ENCODE assay signal across 1 cellular context in the genomic region with DNA sequence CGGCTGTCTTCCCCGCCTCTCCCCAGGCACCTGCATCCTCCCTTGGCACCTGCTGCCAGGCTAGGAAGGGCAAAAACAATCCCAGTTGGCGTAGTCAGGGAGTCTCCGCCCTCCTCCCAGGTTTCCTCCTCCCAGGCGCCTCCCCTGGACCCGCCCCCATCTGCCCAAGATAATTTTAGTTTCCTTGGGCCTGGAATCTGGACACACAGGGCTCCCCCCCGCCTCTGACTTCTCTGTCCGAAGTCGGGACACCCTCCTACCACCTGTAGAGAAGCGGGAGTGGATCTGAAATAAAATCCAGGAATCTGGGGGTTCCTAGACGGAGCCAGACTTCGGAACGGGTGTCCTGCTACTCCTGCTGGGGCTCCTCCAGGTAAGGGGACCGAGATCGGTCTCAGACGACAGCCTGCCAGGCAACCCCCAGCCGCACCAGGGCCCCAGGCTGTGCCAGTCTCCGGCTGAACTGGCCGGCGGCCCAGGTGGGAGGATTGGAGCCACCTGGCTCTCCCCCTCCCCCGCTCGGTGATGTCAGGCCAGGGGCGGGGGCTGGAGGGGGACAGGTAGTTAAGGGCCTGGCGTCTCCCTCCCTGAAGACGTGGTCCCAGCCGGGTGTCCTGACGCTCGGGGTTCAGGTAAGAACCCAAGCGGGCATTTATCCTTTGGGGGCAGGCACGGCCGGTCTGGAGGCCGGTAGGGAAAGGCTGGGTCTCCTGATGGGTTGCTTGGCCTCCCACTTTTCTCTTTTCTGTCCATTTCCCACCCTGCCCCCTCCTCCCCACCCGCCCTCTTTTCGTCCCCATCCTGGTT.
A peak's percentile ranks its signal among the peaks of the same experiment; 100 is the strongest.
TF ChIP-seq lines count a peak whose summit lies in the region.

A gene (plus strand): TSS at position 178 of the 807 bp plus-strand sequence. CDS start 4,364 bp downstream, outside the sequence.

TF ChIP-seq in H1, 55 proteins besides CTCF, POLR2A, EP300 and RAD21 (continued from another document):
- TF ChIP-seq, protein P1, sequence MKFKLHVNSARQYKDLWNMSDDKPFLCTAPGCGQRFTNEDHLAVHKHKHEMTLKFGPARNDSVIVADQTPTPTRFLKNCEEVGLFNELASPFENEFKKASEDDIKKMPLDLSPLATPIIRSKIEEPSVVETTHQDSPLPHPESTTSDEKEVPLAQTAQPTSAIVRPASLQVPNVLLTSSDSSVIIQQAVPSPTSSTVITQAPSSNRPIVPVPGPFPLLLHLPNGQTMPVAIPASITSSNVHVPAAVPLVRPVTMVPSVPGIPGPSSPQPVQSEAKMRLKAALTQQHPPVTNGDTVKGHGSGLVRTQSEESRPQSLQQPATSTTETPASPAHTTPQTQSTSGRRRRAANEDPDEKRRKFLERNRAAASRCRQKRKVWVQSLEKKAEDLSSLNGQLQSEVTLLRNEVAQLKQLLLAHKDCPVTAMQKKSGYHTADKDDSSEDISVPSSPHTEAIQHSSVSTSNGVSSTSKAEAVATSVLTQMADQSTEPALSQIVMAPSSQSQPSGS (IDR thresholded peaks at IDR 0.05; ENCODE audit: low read length) = 0 out of 2 replicates have a peak, but pooled peaks have one; percentile 66
- TF ChIP-seq PHF8 (conservative IDR thresholded peaks at IDR 0.05; ENCODE audit: low read depth, low read length) (0 out of 2 replicates have a peak, but pooled peaks have one; percentile 35), SP4 (IDR thresholded peaks at IDR 0.05; ENCODE audit: low read length) (peak; percentile 84), BCL11A (IDR thresholded peaks at IDR 0.05; ENCODE audit: low read depth in 2 of 2, low read length in 2 of 2) (no peak), RNF2 (IDR thresholded peaks at IDR 0.05; ENCODE audit: borderline replicate concordance, low read depth, low read length, missing control alignments, poor library complexity, severe bottlenecking) (no peak), TAF1 (IDR thresholded peaks at IDR 0.05; ENCODE audit: low read depth, low read length) (peak; percentile 57), HDAC6 (IDR thresholded peaks at IDR 0.05; ENCODE audit: low read depth, low read length) (no peak), TCF12 (IDR thresholded peaks at IDR 0.05; ENCODE audit: low read depth, low read length) (peak; percentile 90), CEBPB (IDR thresholded peaks at IDR 0.05; ENCODE audit: low read depth, low read length) (no peak), JUND (IDR thresholded peaks at IDR 0.05; ENCODE audit: low read length) (peak; percentile 46; the same call in 1 of the 2 replicates), KDM4A (IDR thresholded peaks at IDR 0.05; ENCODE audit: low read depth, low read length, severe bottlenecking) (peak; percentile 44), KDM1A (IDR thresholded peaks at IDR 0.05; ENCODE audit: borderline replicate concordance, low read length) (0 out of 2 replicates have a peak, but pooled peaks have one; percentile 13), HDAC2 (IDR thresholded peaks at IDR 0.05; ENCODE audit: borderline replicate concordance in 1 of 2, low read depth in 2 of 2, low read length in 2 of 2) (no peak), POLR2AphosphoS5 (IDR thresholded peaks at IDR 0.05; ENCODE audit: low read depth, low read length) (no peak; the same call in 1 of the 2 replicates), CHD2 (IDR thresholded peaks at IDR 0.05; ENCODE audit: low read length) (peak; percentile 16; the same call in 1 of the 2 replicates)
